Comparison of ENCODE assay signal across 11 cellular contexts in the genomic region with DNA sequence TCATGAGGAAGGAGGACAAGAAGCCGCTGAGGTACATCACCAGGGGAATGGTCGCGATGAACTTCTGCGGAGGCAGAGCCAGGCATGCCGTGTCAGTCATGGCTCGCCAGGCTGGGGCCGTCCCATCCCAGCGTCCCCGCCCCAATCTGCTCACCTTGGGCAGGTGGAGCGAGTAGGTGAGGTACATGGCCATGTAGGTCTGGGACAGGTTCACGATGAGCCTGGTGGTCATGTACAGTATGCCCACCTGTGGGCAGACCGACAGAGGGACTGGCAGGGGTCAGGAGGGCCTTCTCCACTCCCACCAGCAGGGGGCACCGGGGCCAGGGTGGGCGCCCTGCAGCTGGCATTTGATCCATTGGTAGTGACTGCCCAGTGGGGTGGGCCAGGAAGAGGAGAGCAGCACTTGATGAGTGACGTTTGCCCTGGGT. TPM values are rescaled to one million over a fixed set of nuclear protein-coding genes. Genes with fewer than 3 reads are reported as not detected.
DNase-seq lines count a peak whose midpoint lies in the region; ATAC-seq and TF ChIP-seq lines count a peak whose summit lies in the region.
"Had no signal": no experiment of that assay in that cellular context is flagged by ENCODE, and none has a peak within 500 bp of the region (broad histone marks: within the 10 kb centered on the region; RNA-seq: fewer than 3 reads in every experiment).

No MANE protein-coding gene starts in this region.

- no peak overlapping the region for H3K27ac Mint-ChIP-seq in activated CD8-positive, alpha-beta T cell treated with anti-CD3 and anti-CD28 coated beads, Interleukin-2, amount 10 ng/mL, durations not matched to agents 7 days and 5 days
- H3K27ac Mint-ChIP-seq in glutamatergic neuron (ENCODE audit: unreplicated experiment): no peak overlapping the region

- TF ChIP-seq CTCF in left ventricle myocardium inferior (IDR thresholded peaks at IDR 0.05; ENCODE audit: borderline replicate concordance): peak; percentile 57
- peak; percentile 73 for TF ChIP-seq CTCF in glutamatergic neuron (IDR thresholded peaks at IDR 0.05; ENCODE audit: partially characterized antibody, unreplicated experiment)
- peak; percentile 38 to 63 (median 58) for TF ChIP-seq CTCF in upper lobe of left lung (IDR thresholded peaks at IDR 0.05)

- peaks cover 13% of the 10 kb centered on the region for H3K4me1 Mint-ChIP-seq in activated CD8-positive, alpha-beta T cell treated with anti-CD3 and anti-CD28 coated beads, Interleukin-2, amount 10 ng/mL, durations not matched to agents 7 days and 5 days (ENCODE audit: low read depth)
- peaks cover 2% of the 10 kb centered on the region for H3K4me1 Mint-ChIP-seq in glutamatergic neuron (ENCODE audit: low read depth, unreplicated experiment)

- no peak overlapping the region for H3K27ac ChIP-seq in left ventricle myocardium inferior (replicated peaks)
- H3K27ac ChIP-seq in upper lobe of left lung: peak overlapping the region in 1 of 4 donors; percentile 26
- H3K27ac ChIP-seq: right atrium auricular region had no signal

- no peak for ATAC-seq in Right ventricle myocardium superior (ENCODE audit: poor library complexity)
- ATAC-seq in activated CD8-positive, alpha-beta T cell treated with anti-CD3 and anti-CD28 coated beads, Interleukin-2, amount 10 ng/mL, durations not matched to agents 7 days and 5 days: peak; percentile 34
- ATAC-seq in upper lobe of left lung (ENCODE audit: low FRiP score in 2 of 2): peak in 1 of 2 donors; percentile 4

- H3K9me3 ChIP-seq in left ventricle myocardium inferior (replicated peaks): no peaks in the 10 kb centered on the region
- H3K9me3 ChIP-seq in upper lobe of left lung: no peaks in the 10 kb centered on the region
- H3K9me3 ChIP-seq: right atrium auricular region had no signal

- H3K27me3 ChIP-seq in left ventricle myocardium inferior (ENCODE audit: low read depth) (no peaks in the 10 kb centered on the region), upper lobe of left lung (no peaks in the 10 kb centered on the region)
- H3K27me3 ChIP-seq: right atrium auricular region had no signal

- 44 to 89% methylated on average over 2 to 13 of the region's 15 CpGs for WGBS in upper lobe of left lung, 2 donors

- H3K4me3 ChIP-seq in left ventricle myocardium inferior (no peak overlapping the region), upper lobe of left lung (no peak overlapping the region)
- H3K4me3 ChIP-seq: right atrium auricular region had no signal

- H3K36me3 ChIP-seq in left ventricle myocardium inferior: peaks cover 14% of the 10 kb centered on the region
- peaks cover 0 to 44% (median 29%) of the 10 kb centered on the region in 4 donors for H3K36me3 ChIP-seq in upper lobe of left lung
- H3K36me3 ChIP-seq: right atrium auricular region had no signal

- intact Hi-C loops in left ventricle myocardium inferior (cut with micrococcal nuclease): no loop called here
- intact Hi-C loops in Right ventricle myocardium superior (cut with DNase I): loop anchor here (5.0 to 10.0 kb wide), 2 partner anchors 70 to 157 kb away; a partner anchor contains a TSS

- H3K36me3 Mint-ChIP-seq in activated CD8-positive, alpha-beta T cell treated with anti-CD3 and anti-CD28 coated beads, Interleukin-2, amount 10 ng/mL, durations not matched to agents 7 days and 5 days (ENCODE audit: low read depth): peaks cover 18% of the 10 kb centered on the region
- no peaks in the 10 kb centered on the region for H3K36me3 Mint-ChIP-seq in glutamatergic neuron (ENCODE audit: unreplicated experiment)

- POLR2A ChIA-PET in activated CD8-positive, alpha-beta T cell treated with anti-CD3 and anti-CD28 coated beads, Interleukin-2, amount 10 ng/mL, durations not matched to agents 7 days and 5 days (lab: Charles Lee): no interaction called here

- H3K4me1 ChIP-seq in left ventricle myocardium inferior (peaks cover 11% of the 10 kb centered on the region), upper lobe of left lung (peaks cover 0 to 25% (median 0%) of the 10 kb centered on the region in 4 donors)
- H3K4me1 ChIP-seq: right atrium auricular region had no signal

- no peak for TF ChIP-seq EP300 in upper lobe of left lung (IDR thresholded peaks at IDR 0.05)

- CTCF ChIA-PET in activated CD8-positive, alpha-beta T cell treated with anti-CD3 and anti-CD28 coated beads, Interleukin-2, amount 10 ng/mL, durations not matched to agents 7 days and 5 days (lab: Charles Lee): interaction anchor here (1.5 to 4.7 kb wide), 2 partner anchors 8 to 10 kb away, joined by 3 to 32 read pairs; a partner anchor contains a TSS

- H3K27me3 Mint-ChIP-seq in activated CD8-positive, alpha-beta T cell treated with anti-CD3 and anti-CD28 coated beads, Interleukin-2, amount 10 ng/mL, durations not matched to agents 7 days and 5 days (ENCODE audit: low read depth): no peaks in the 10 kb centered on the region
- peaks cover 3% of the 10 kb centered on the region for H3K27me3 Mint-ChIP-seq in glutamatergic neuron (ENCODE audit: unreplicated experiment)

- no peak for TF ChIP-seq POLR2A in upper lobe of left lung (IDR thresholded peaks at IDR 0.05)

- no peak for DNase-seq in left ventricle myocardium inferior
- DNase-seq in Right ventricle myocardium superior: no peak
- peak; percentile 52 for DNase-seq in activated CD8-positive, alpha-beta T cell treated with anti-CD3 and anti-CD28 coated beads, Interleukin-2, amount 10 ng/mL, durations not matched to agents 7 days and 5 days
- peak; percentile 59 for DNase-seq in glutamatergic neuron
- DNase-seq in upper lobe of left lung: peak in 1 of 2 donors; percentile 67
- DNase-seq in NCI-H1694 treated with DMSO at 0.1 percent for 48 hours (lab: John Stamatoyannopoulos, UW): no peak
- no peak for DNase-seq in NCI-H510A (lab: John Stamatoyannopoulos, UW)
- no peak for DNase-seq in T-helper 1 cell
- DNase-seq: GDM1, NCI-H1417 had no signal

- H3K9me3 Mint-ChIP-seq in activated CD8-positive, alpha-beta T cell treated with anti-CD3 and anti-CD28 coated beads, Interleukin-2, amount 10 ng/mL, durations not matched to agents 7 days and 5 days (ENCODE audit: insufficient read depth): no peaks in the 10 kb centered on the region
- H3K9me3 Mint-ChIP-seq in glutamatergic neuron (ENCODE audit: unreplicated experiment): peaks cover 8% of the 10 kb centered on the region

- H3K4me3 Mint-ChIP-seq in activated CD8-positive, alpha-beta T cell treated with anti-CD3 and anti-CD28 coated beads, Interleukin-2, amount 10 ng/mL, durations not matched to agents 7 days and 5 days: no peak overlapping the region
- no peak overlapping the region for H3K4me3 Mint-ChIP-seq in glutamatergic neuron (ENCODE audit: unreplicated experiment)

RNA-seq across cellular contexts. Expression of a gene that starts 8.3 kb away (rescaled TPM):
- total RNA-seq in left ventricle myocardium inferior: not detected
- 0.46 TPM for total RNA-seq in Right ventricle myocardium superior
- 1 to 10 TPM; 8.3 to 9.4 TPM for total RNA-seq in activated CD8-positive, alpha-beta T cell treated with anti-CD3 and anti-CD28 coated beads, Interleukin-2, amount 10 ng/mL, durations not matched to agents 7 days and 5 days
- 2.5 TPM for total RNA-seq in glutamatergic neuron (ENCODE audit: unreplicated experiment)
- 1 to 10 TPM in 3 of 6 donors, not detected in 3; 1.6 to 7.3 (median 6.2) TPM for total RNA-seq in upper lobe of left lung
- total RNA-seq: right atrium auricular region had no signal

RNA-seq across cellular contexts. Expression of a gene that starts 10.1 kb away (rescaled TPM):
- total RNA-seq in left ventricle myocardium inferior: 23.5 TPM
- 21.7 TPM for total RNA-seq in Right ventricle myocardium superior
- total RNA-seq in activated CD8-positive, alpha-beta T cell treated with anti-CD3 and anti-CD28 coated beads, Interleukin-2, amount 10 ng/mL, durations not matched to agents 7 days and 5 days: 10 to 100 TPM; 61.0 to 63.5 TPM
- 134 TPM for total RNA-seq in glutamatergic neuron (ENCODE audit: unreplicated experiment)
- 100 to 1,000 TPM in 2 of 6 donors, 10 to 100 TPM in 4; 44.2 to 178 (median 96.0) TPM for total RNA-seq in upper lobe of left lung

RNA-seq across cellular contexts. Expression of a gene that starts 25.4 kb away (rescaled TPM):
- total RNA-seq in left ventricle myocardium inferior (34.8 TPM), Right ventricle myocardium superior (34.4 TPM), glutamatergic neuron (ENCODE audit: unreplicated experiment) (55.3 TPM), upper lobe of left lung (100 to 1,000 TPM in 2 of 6 donors, 10 to 100 TPM in 4; 79.5 to 183 (median 85.9) TPM)
- 10 to 100 TPM; 45.0 to 51.2 TPM for total RNA-seq in activated CD8-positive, alpha-beta T cell treated with anti-CD3 and anti-CD28 coated beads, Interleukin-2, amount 10 ng/mL, durations not matched to agents 7 days and 5 days

RNA-seq across cellular contexts. Expression of a gene that starts 38.0 kb away (rescaled TPM):
- total RNA-seq in left ventricle myocardium inferior (1.6 TPM), Right ventricle myocardium superior (2.2 TPM), glutamatergic neuron (ENCODE audit: unreplicated experiment) (0.20 TPM), upper lobe of left lung (1 to 10 TPM in 5 of 6 donors, under 1 TPM in 1; 0.91 to 5.2 (median 1.4) TPM)
- under 1 TPM; 0.26 to 0.31 TPM for total RNA-seq in activated CD8-positive, alpha-beta T cell treated with anti-CD3 and anti-CD28 coated beads, Interleukin-2, amount 10 ng/mL, durations not matched to agents 7 days and 5 days

RNA-seq across cellular contexts. Expression of a gene that starts 41.2 kb away (rescaled TPM):
- total RNA-seq in left ventricle myocardium inferior (20.7 TPM), Right ventricle myocardium superior (19.0 TPM), glutamatergic neuron (ENCODE audit: unreplicated experiment) (51.3 TPM), upper lobe of left lung (100 to 1,000 TPM in 1 of 6 donors, 10 to 100 TPM in 5; 19.9 to 110 (median 37.5) TPM)
- 10 to 100 TPM; 72.7 to 81.6 TPM for total RNA-seq in activated CD8-positive, alpha-beta T cell treated with anti-CD3 and anti-CD28 coated beads, Interleukin-2, amount 10 ng/mL, durations not matched to agents 7 days and 5 days

Comparison
In these comparisons a context has a peak if more than half of its experiments do, and no peak if none do; other contexts are left out.
1. DNase-seq: peak in activated CD8-positive, alpha-beta T cell treated with anti-CD3 and anti-CD28 coated beads, Interleukin-2, amount 10 ng/mL, durations not matched to agents 7 days and 5 days (single experiment) and glutamatergic neuron (single experiment); none in left ventricle myocardium inferior (single experiment), Right ventricle myocardium superior (single experiment), NCI-H1694 treated with DMSO at 0.1 percent for 48 hours (single experiment), NCI-H510A (single experiment) and T-helper 1 cell (0 of 5).
2. Peak in every context shown above with its lines, with median percentiles within 50 percentile points of each other: CTCF ChIP-seq.